ENCODE assay signal across 8 cellular contexts in genomic region chr3:115146032-115146417, GRCh38. TPM values are rescaled to one million over a fixed set of nuclear protein-coding genes. Genes with fewer than 3 reads are reported as not detected.
DNase-seq lines count a peak whose midpoint lies in the region; ATAC-seq, FAIRE-seq and TF ChIP-seq lines count a peak whose summit lies in the region.

No MANE protein-coding gene starts in this region.

- DNase-seq in GM18507 (ENCODE audit: extremely low spot score, insufficient read length, low read depth) (no peak), NCI-H2171 treated with DMSO at 0.1 percent for 48 hours (lab: John Stamatoyannopoulos, UW) (peak; percentile 84), WTC11 (ENCODE audit: low spot score) (no peak), dermis microvascular lymphatic vessel endothelial cell (ENCODE audit: low read depth in 2 of 2) (peak; percentile 70 to 78), right lobe of liver (peak in 1 of 3 donors; percentile 49)
- peak; percentile 24 to 34 for DNase-seq in stimulated activated CD4-positive, alpha-beta T cell treated with anti-CD3 and anti-CD28 coated beads, Interleukin-4, amount 100 ng/mL, for 48 hours (ENCODE audit: low read depth in 2 of 2)

- TF ChIP-seq POLR2A in right lobe of liver (IDR thresholded peaks at IDR 0.05): peak; percentile 31

- H3K4me3 Mint-ChIP-seq in WTC11: peak overlapping the region; percentile 92

- H3K4me3 ChIP-seq in ACC112 (ENCODE audit: low read depth, low read length) (peak overlapping the region; percentile 95), right lobe of liver (peak overlapping the region; percentile 73 to 80 (median 74))

- H3K36me3 Mint-ChIP-seq in WTC11: no peaks in the 10 kb centered on the region

- H3K4me1 ChIP-seq in ACC112 (ENCODE audit: control insufficient read depth, insufficient read depth, low read length, unreplicated experiment): peaks cover 17% of the 10 kb centered on the region
- peaks cover 0 to 2% (median 0%) of the 10 kb centered on the region in 4 donors for H3K4me1 ChIP-seq in right lobe of liver

- FAIRE-seq in GM18507 (lab: Jason Lieb, UNC): peak; percentile 84

- no peaks in the 10 kb centered on the region for H3K9me3 ChIP-seq in right lobe of liver

- ATAC-seq in WTC11 (no peak), right lobe of liver (peak in 2 of 4 donors; percentile 9 to 29), HG03139 (IDR thresholded peaks at IDR 0.05; ENCODE audit: unreplicated experiment) (no peak)

- POLR2A ChIA-PET in WTC11 (lab: Charles Lee): interaction anchor here (0.8 to 1.6 kb wide), 2 partner anchors 12 to 513 kb away, joined by 3 to 5 read pairs; no protein-coding TSS in a partner anchor

- H3K27ac ChIP-seq in ACC112 (ENCODE audit: low read depth, low read length) (peak overlapping the region; percentile 92), right lobe of liver (peak overlapping the region; percentile 91 to 98 (median 95))

- H3K27ac Mint-ChIP-seq in WTC11: peak overlapping the region; percentile 94

- H3K4me1 Mint-ChIP-seq in WTC11: peaks cover 20% of the 10 kb centered on the region

- H2AFZ ChIP-seq in ACC112 (ENCODE audit: low read length, unreplicated experiment): peak overlapping the region; percentile 84

- H3K27me3 Mint-ChIP-seq in WTC11 (ENCODE audit: low read depth): no peaks in the 10 kb centered on the region

- intact Hi-C loops in right lobe of liver (cut with DNase I): no loop called here

- TF ChIP-seq CTCF in WTC11 (IDR thresholded peaks at IDR 0.05) (no peak), right lobe of liver (IDR thresholded peaks at IDR 0.05) (peak in 1 of 4 donors; percentile 3)

- H3K36me3 ChIP-seq in ACC112 (ENCODE audit: insufficient read depth, low read length) (no peaks in the 10 kb centered on the region), right lobe of liver (no peaks in the 10 kb centered on the region)

- H3K9me3 Mint-ChIP-seq in WTC11: 0 out of 2 replicates have a peak, but pooled peaks cover 4% of the 10 kb centered on the region

- 0% methylated on average over 9 of the region's 9 CpGs for WGBS in right lobe of liver (ENCODE audit: insufficient coverage, low coverage, low lambda C conversion rate, missing lambda C conversion rate)

- H3K27me3 ChIP-seq in ACC112 (ENCODE audit: insufficient read depth, low read length) (no peaks in the 10 kb centered on the region), right lobe of liver (no peaks in the 10 kb centered on the region)

- CTCF ChIA-PET in WTC11 (lab: Charles Lee): interaction anchor here (1.5 to 2.1 kb wide), 2 partner anchors 638 to 639 kb away, joined by 4 to 5 read pairs; no protein-coding TSS in a partner anchor

- H3K79me2 ChIP-seq in ACC112 (ENCODE audit: control insufficient read depth, insufficient read depth, low read length, unreplicated experiment): peaks cover 5% of the 10 kb centered on the region

TF ChIP-seq in WTC11, 78 proteins besides CTCF, POLR2A, EP300 and RAD21:
- TF ChIP-seq ZBTB43 (CRISPR knock-in tag; IDR thresholded peaks at IDR 0.05) (no peak), RELA (CRISPR knock-in tag; IDR thresholded peaks at IDR 0.05; ENCODE audit: borderline replicate concordance) (no peak), E2F5 (CRISPR knock-in tag; IDR thresholded peaks at IDR 0.05) (no peak), ZNF671 (CRISPR knock-in tag; IDR thresholded peaks at IDR 0.05) (no peak), ZBTB21 (CRISPR knock-in tag; IDR thresholded peaks at IDR 0.05; ENCODE audit: borderline replicate concordance) (no peak)
TF ChIP-seq in WTC11: peak in this region for 0.

RNA-seq across cellular contexts. Expression of gene ZBTB20, which starts 1.1 kb away (rescaled TPM):
- total RNA-seq in WTC11 (2021): 1.1 to 1.5 TPM (median 1.3 TPM) in 3 replicates
- total RNA-seq in dermis microvascular lymphatic vessel endothelial cell: 8.7 and 12.5 TPM in 2 replicates
- total RNA-seq in right lobe of liver: 10 to 100 TPM; 36.7 to 59.4 (median 46.7) TPM

Comparison
In these comparisons a context has a peak if more than half of its experiments do, and no peak if none do; other contexts are left out.
1. DNase-seq: peak in NCI-H2171 treated with DMSO at 0.1 percent for 48 hours (single experiment), dermis microvascular lymphatic vessel endothelial cell (2 of 2) and stimulated activated CD4-positive, alpha-beta T cell treated with anti-CD3 and anti-CD28 coated beads, Interleukin-4, amount 100 ng/mL, for 48 hours (2 of 2); none in GM18507 (single experiment) and WTC11 (single experiment).